12 cellular contexts compared by ENCODE assay signal in the genomic region with DNA sequence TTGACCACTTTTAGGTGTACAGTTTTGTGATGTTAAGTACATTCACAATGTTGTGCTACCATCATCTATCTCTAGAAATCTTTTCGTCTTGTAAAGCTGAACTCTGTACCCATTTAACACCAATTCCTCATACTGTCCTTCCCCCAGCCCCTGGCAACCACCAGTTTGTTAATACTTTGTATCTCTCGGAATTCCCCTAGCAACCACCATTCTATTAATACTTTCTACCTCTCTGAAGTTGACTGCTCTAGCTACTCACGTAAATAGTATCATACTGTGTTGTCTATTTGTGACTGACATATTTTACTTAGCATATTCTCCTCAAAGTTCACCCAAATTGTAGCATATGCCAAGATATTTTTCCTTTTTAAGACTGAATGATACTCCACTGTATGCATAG.
DNase-seq lines count a peak whose midpoint lies in the region; ATAC-seq lines count a peak whose summit lies in the region.
"Had no signal": no experiment of that assay in that cellular context is flagged by ENCODE, and none has a peak within 500 bp of the region (broad histone marks: within the 10 kb centered on the region; RNA-seq: fewer than 3 reads in every experiment).

No MANE protein-coding gene starts in this region.

- H3K27ac ChIP-seq in caudate nucleus (ENCODE audit: low read depth, low read length) = no peak overlapping the region

- ATAC-seq in GM19025 (IDR thresholded peaks at IDR 0.05; ENCODE audit: low read depth, unreplicated experiment) (peak; percentile 61), GM21825 (IDR thresholded peaks at IDR 0.05; ENCODE audit: unreplicated experiment) (peak; percentile 59), HG03439 (IDR thresholded peaks at IDR 0.05; ENCODE audit: unreplicated experiment) (peak; percentile 55)

- DNase-seq in renal cortical epithelial cell (ENCODE audit: low read depth) (peak; percentile 21), NCI-H187 (lab: John Stamatoyannopoulos, UW) (no peak), SIG-M5 (lab: John Stamatoyannopoulos, UW) (no peak), caudate nucleus (lab: John Stamatoyannopoulos, UW) (no peak)
- DNase-seq: activated CD4-positive, alpha-beta T cell treated with anti-CD3 and anti-CD28 coated beads, Interleukin-2, amount 50 U/mL, for 1 hour; aorta; DND-41; HFFc6; NCI-H1694 treated with DMSO at 0.1 percent for 48 hours had no signal
